ENCODE assay signal across 9 cellular contexts in genomic region chr5:150540615-150541396, GRCh38. TPM values are rescaled to one million over a fixed set of nuclear protein-coding genes. Genes with fewer than 3 reads are reported as not detected.
DNase-seq lines count a peak whose midpoint lies in the region; TF ChIP-seq lines count a peak whose summit lies in the region.
"Had no signal": no experiment of that assay in that cellular context is flagged by ENCODE, and none has a peak within 500 bp of the region (broad histone marks: within the 10 kb centered on the region; RNA-seq: fewer than 3 reads in every experiment).

No MANE protein-coding gene starts in this region.

- H3K27me3 ChIP-seq in left ventricle myocardium inferior (ENCODE audit: low read depth): no peaks in the 10 kb centered on the region

- H3K4me1 Mint-ChIP-seq in activated T-helper 1 cell treated with anti-CD3 and anti-CD28 coated beads, Interleukin-12 subunit alpha, Interleukin-12 subunit beta, Interleukin-2, Interleukin-4 antibody, amounts not matched to agents 30 ng/mL and 10 ng/mL and 1 ng/mL, durations not matched to agents 14 hours and 24 hours and 36 hours (ENCODE audit: low read depth): no peaks in the 10 kb centered on the region

- in situ Hi-C loops in astrocyte of the spinal cord (cut with HindIII; ENCODE audit: low sequenced_read_pairs): no loop called here

- H3K36me3 ChIP-seq in left ventricle myocardium inferior: peaks cover 93% of the 10 kb centered on the region

- DNase-seq in EL: peak; percentile 96
- DNase-seq in astrocyte of the spinal cord (ENCODE audit: low read depth, low spot score): peak; percentile 97
- DNase-seq in left ventricle myocardium inferior: no peak
- DNase-seq in activated T-helper 1 cell treated with anti-CD3 and anti-CD28 coated beads, Interleukin-12 subunit alpha, Interleukin-12 subunit beta, Interleukin-2, Interleukin-4 antibody, amounts not matched to agents 30 ng/mL and 10 ng/mL and 1 ng/mL, durations not matched to agents 14 hours and 24 hours and 36 hours (ENCODE audit: low spot score): no peak
- DNase-seq in activated CD4-positive, CD25-positive, alpha-beta regulatory T cell treated with anti-CD3 and anti-CD28 coated beads, Interleukin-2, amount 50 U/mL, for 72 hours: no peak
- no peak for DNase-seq in NCI-H2227 (lab: John Stamatoyannopoulos, UW; ENCODE audit: unreplicated experiment)
- DNase-seq in NCI-H2081 treated with DMSO at 0.1 percent for 48 hours (lab: John Stamatoyannopoulos, UW): no peak
- DNase-seq: DMS79 had no signal

- H3K4me3 Mint-ChIP-seq in activated T-helper 1 cell treated with anti-CD3 and anti-CD28 coated beads, Interleukin-12 subunit alpha, Interleukin-12 subunit beta, Interleukin-2, Interleukin-4 antibody, amounts not matched to agents 30 ng/mL and 10 ng/mL and 1 ng/mL, durations not matched to agents 14 hours and 24 hours and 36 hours: no peak overlapping the region

- no peaks in the 10 kb centered on the region for H3K9me3 ChIP-seq in left ventricle myocardium inferior (replicated peaks)

- peaks cover 72% of the 10 kb centered on the region for H3K4me1 ChIP-seq in left ventricle myocardium inferior

- TF ChIP-seq CTCF in astrocyte of the spinal cord (IDR thresholded peaks at IDR 0.05; ENCODE audit: low read depth, low read length) (no peak), left ventricle myocardium inferior (IDR thresholded peaks at IDR 0.05; ENCODE audit: borderline replicate concordance) (no peak)

- no peaks in the 10 kb centered on the region for H3K9me3 Mint-ChIP-seq in activated T-helper 1 cell treated with anti-CD3 and anti-CD28 coated beads, Interleukin-12 subunit alpha, Interleukin-12 subunit beta, Interleukin-2, Interleukin-4 antibody, amounts not matched to agents 30 ng/mL and 10 ng/mL and 1 ng/mL, durations not matched to agents 14 hours and 24 hours and 36 hours

- intact Hi-C loops in left ventricle myocardium inferior (cut with micrococcal nuclease): no loop called here
- intact Hi-C loops in activated T-helper 1 cell treated with anti-CD3 and anti-CD28 coated beads, Interleukin-12 subunit alpha, Interleukin-12 subunit beta, Interleukin-2, Interleukin-4 antibody, amounts not matched to agents 30 ng/mL and 10 ng/mL and 1 ng/mL, durations not matched to agents 14 hours and 24 hours and 36 hours (cut with micrococcal nuclease): no loop called here

- no peak overlapping the region for H3K4me3 ChIP-seq in astrocyte of the spinal cord (ENCODE audit: low read depth, low read length)
- no peak overlapping the region for H3K4me3 ChIP-seq in left ventricle myocardium inferior
- H3K4me3 ChIP-seq in skin epidermis: no peak overlapping the region

- no peak overlapping the region for H3K27ac Mint-ChIP-seq in activated T-helper 1 cell treated with anti-CD3 and anti-CD28 coated beads, Interleukin-12 subunit alpha, Interleukin-12 subunit beta, Interleukin-2, Interleukin-4 antibody, amounts not matched to agents 30 ng/mL and 10 ng/mL and 1 ng/mL, durations not matched to agents 14 hours and 24 hours and 36 hours

- H3K27ac ChIP-seq in left ventricle myocardium inferior (replicated peaks) (peak overlapping the region; percentile 87), skin epidermis (peak overlapping the region in 15 of 21 experiments; percentile 10 to 69 (median 40))

- H3K27me3 Mint-ChIP-seq in activated T-helper 1 cell treated with anti-CD3 and anti-CD28 coated beads, Interleukin-12 subunit alpha, Interleukin-12 subunit beta, Interleukin-2, Interleukin-4 antibody, amounts not matched to agents 30 ng/mL and 10 ng/mL and 1 ng/mL, durations not matched to agents 14 hours and 24 hours and 36 hours (ENCODE audit: insufficient read depth): no peaks in the 10 kb centered on the region

- no peaks in the 10 kb centered on the region for H3K36me3 Mint-ChIP-seq in activated T-helper 1 cell treated with anti-CD3 and anti-CD28 coated beads, Interleukin-12 subunit alpha, Interleukin-12 subunit beta, Interleukin-2, Interleukin-4 antibody, amounts not matched to agents 30 ng/mL and 10 ng/mL and 1 ng/mL, durations not matched to agents 14 hours and 24 hours and 36 hours (ENCODE audit: low read depth)

RNA-seq across cellular contexts. Expression of gene NDST1, which starts 32.9 kb away (rescaled TPM):
- 58.9 TPM for total RNA-seq in left ventricle myocardium inferior
- total RNA-seq in activated T-helper 1 cell treated with anti-CD3 and anti-CD28 coated beads, Interleukin-12 subunit alpha, Interleukin-12 subunit beta, Interleukin-2, Interleukin-4 antibody, amounts not matched to agents 30 ng/mL and 10 ng/mL and 1 ng/mL, durations not matched to agents 14 hours and 24 hours and 36 hours: 2.8 and 3.9 TPM in 2 replicates

Comparison
In these comparisons a context has a peak if more than half of its experiments do, and no peak if none do; other contexts are left out.
1. DNase-seq: peak in EL (single experiment) and astrocyte of the spinal cord (single experiment); none in left ventricle myocardium inferior (single experiment), activated T-helper 1 cell treated with anti-CD3 and anti-CD28 coated beads, Interleukin-12 subunit alpha, Interleukin-12 subunit beta, Interleukin-2, Interleukin-4 antibody, amounts not matched to agents 30 ng/mL and 10 ng/mL and 1 ng/mL, durations not matched to agents 14 hours and 24 hours and 36 hours (single experiment), activated CD4-positive, CD25-positive, alpha-beta regulatory T cell treated with anti-CD3 and anti-CD28 coated beads, Interleukin-2, amount 50 U/mL, for 72 hours (single experiment), NCI-H2227 (single experiment) and NCI-H2081 treated with DMSO at 0.1 percent for 48 hours (single experiment).
2. RNA of gene NDST1, which starts 32.9 kb away (total RNA-seq): 58.9 TPM in left ventricle myocardium inferior (single experiment); 2.8 to 3.9 TPM in activated T-helper 1 cell treated with anti-CD3 and anti-CD28 coated beads, Interleukin-12 subunit alpha, Interleukin-12 subunit beta, Interleukin-2, Interleukin-4 antibody, amounts not matched to agents 30 ng/mL and 10 ng/mL and 1 ng/mL, durations not matched to agents 14 hours and 24 hours and 36 hours; every median in the first group is over 10 times any median in the second.